25 cellular contexts compared by ENCODE assay signal in genomic region chr19:45762870-45763631, GRCh38. TPM values are rescaled to one million over a fixed set of nuclear protein-coding genes. Genes with fewer than 3 reads are reported as not detected.
DNase-seq lines count a peak whose midpoint lies in the region; ATAC-seq, FAIRE-seq and TF ChIP-seq lines count a peak whose summit lies in the region.
"Had no signal": no experiment of that assay in that cellular context is flagged by ENCODE, and none has a peak within 500 bp of the region (broad histone marks: within the 10 kb centered on the region; RNA-seq: fewer than 3 reads in every experiment).

No MANE protein-coding gene starts in this region.

- intact Hi-C loops in natural killer cell (cut with micrococcal nuclease) = no loop called here

- H2BK12ac ChIP-seq in H1 (ENCODE audit: low read depth, low read length) (peak overlapping the region; percentile 45; the same call in 1 of the 2 replicates), neuronal stem cell (ENCODE audit: low read length) (no peak overlapping the region)

- H3K4ac ChIP-seq in H1 (replicated peaks; ENCODE audit: insufficient read length, low read depth, low read length) = no peak overlapping the region
- no peak overlapping the region for H3K4ac ChIP-seq in neuronal stem cell (ENCODE audit: low read length)

- H3K4me3 Mint-ChIP-seq in natural killer cell treated with Interleukin-12 subunit alpha and Interleukin-12 subunit beta and Interleukin-15 and Interleukin-18, amount 100 ng/mL, for 72 hours = no peak overlapping the region
- no peak overlapping the region for H3K4me3 Mint-ChIP-seq in natural killer cell
- H3K4me3 Mint-ChIP-seq: CD4-positive, alpha-beta T cell had no signal

- H3K36me3 ChIP-seq in H1 (ENCODE audit: control insufficient read depth in 2 of 4, insufficient read depth in 4 of 4, low read length in 3 of 4) (no peaks in the 10 kb centered on the region), neuronal stem cell (replicated peaks in 1 of 2; ENCODE audit: control insufficient read depth in 2 of 2, insufficient read depth in 2 of 2, low read length in 2 of 2) (peaks cover 0 to 11% of the 10 kb centered on the region in 2 donors)
- H3K36me3 ChIP-seq: BE2C, Peyer's patch, SJCRH30 had no signal

- peaks cover 8% of the 10 kb centered on the region; the same call in 1 of the 2 replicates for H3K23me2 ChIP-seq in H1 (ENCODE audit: low read depth, low read length)

- TF ChIP-seq EP300 in H1 (IDR thresholded peaks at IDR 0.05; ENCODE audit: borderline replicate concordance in 1 of 2, low read depth in 2 of 2, low read length in 2 of 2) = no peak

- H3K4me1 Mint-ChIP-seq in natural killer cell treated with Interleukin-12 subunit alpha and Interleukin-12 subunit beta and Interleukin-15 and Interleukin-18, amount 100 ng/mL, for 72 hours (ENCODE audit: low read depth in 2 of 2) = no peaks in the 10 kb centered on the region
- no peaks in the 10 kb centered on the region for H3K4me1 Mint-ChIP-seq in natural killer cell

- POLR2A ChIA-PET in H1 (lab: Charles Lee; ENCODE audit: partially characterized antibody) = interaction anchor here (0.9 to 16.2 kb wide), 8 partner anchors 9 to 58 kb away, joined by 3 to 284 read pairs (median 4); partner anchors contain the start of genes DMWD, FBXO46 and MEIOSIN

- H3K14ac ChIP-seq in H1 (ENCODE audit: insufficient read length) = no peak overlapping the region
- H3K14ac ChIP-seq in neuronal stem cell (ENCODE audit: low read length) = peak overlapping the region; percentile 76

- H3K79me2 ChIP-seq in H1 (ENCODE audit: control insufficient read depth in 1 of 2, insufficient read depth in 2 of 2, low read length in 2 of 2) = no peaks in the 10 kb centered on the region

- H3K4me1 ChIP-seq in H1 (replicated peaks in 1 of 4; ENCODE audit: control insufficient read depth in 3 of 4, insufficient read depth in 4 of 4, low read length in 3 of 4) = peaks cover 7 to 37% (median 26%) of the 10 kb centered on the region in 4 experiments
- H3K4me1 ChIP-seq in neuronal stem cell (ENCODE audit: control insufficient read depth in 2 of 2, insufficient read depth in 1 of 2, low read depth in 1 of 2, low read length in 2 of 2) = peaks cover 24 to 25% of the 10 kb centered on the region in 2 donors
- H3K4me1 ChIP-seq: BE2C had no signal

- 92% methylated on average over 14 of the region's 15 CpGs; no CpG with 5 or more reads in 1 of the 2 experiments for WGBS in H1 (ENCODE audit: extremely low coverage in 1 of 2, insufficient coverage in 1 of 2, insufficient read length in 1 of 2, insufficient replicate concordance in 2 of 2, low coverage in 1 of 2, low lambda C conversion rate in 2 of 2, missing lambda C conversion rate in 1 of 2), 2 experiments
- WGBS in neuronal stem cell (ENCODE audit: extremely low coverage in 2 of 2, insufficient read length in 2 of 2, insufficient replicate concordance in 1 of 2), 2 donors = no CpG with 5 or more reads among the region's 15 CpGs

- no peak overlapping the region for H2BK5ac ChIP-seq in H1 (ENCODE audit: low read depth, low read length)
- peak overlapping the region; percentile 60 for H2BK5ac ChIP-seq in neuronal stem cell (ENCODE audit: low read length)

- H2BK20ac ChIP-seq in H1 (ENCODE audit: low read length) = no peak overlapping the region

- H3K23ac ChIP-seq in H1 (ENCODE audit: insufficient read length) = no peak overlapping the region
- H3K23ac ChIP-seq in neuronal stem cell (ENCODE audit: low read depth, low read length, poor library complexity) = peak overlapping the region; percentile 89

- H3K56ac ChIP-seq in H1 (replicated peaks; ENCODE audit: insufficient read length, low read depth, low read length) = no peak overlapping the region

- H3K9ac ChIP-seq in H1 (replicated peaks in 1 of 4; ENCODE audit: extremely low read depth in 1 of 4, low read depth in 3 of 4, low read length in 3 of 4) = no peak overlapping the region
- H3K9ac ChIP-seq in neuronal stem cell (ENCODE audit: low read depth, low read length, poor library complexity) = no peak overlapping the region
- H3K9ac ChIP-seq: KMS-11 had no signal

- TF ChIP-seq CTCF in natural killer cell (IDR thresholded peaks at IDR 0.05) (no peak), H1 (IDR thresholded peaks at IDR 0.05; ENCODE audit: control extremely low read depth in 1 of 3, insufficient read depth in 1 of 3, low read depth in 1 of 3, low read length in 3 of 3) (no peak)

- peak overlapping the region; percentile 15 for H4K5ac ChIP-seq in H1 (ENCODE audit: insufficient read length, low read depth, low read length)

- peak overlapping the region; percentile 74; the same call in 1 of the 2 replicates for H2BK15ac ChIP-seq in H1 (ENCODE audit: low read length)
- peak overlapping the region; percentile 100 for H2BK15ac ChIP-seq in neuronal stem cell (ENCODE audit: low read length)

- TF ChIP-seq POLR2A in H1 (IDR thresholded peaks at IDR 0.05; ENCODE audit: control extremely low read depth in 1 of 2, low read depth in 2 of 2, low read length in 2 of 2) = no peak
- no peak for TF ChIP-seq POLR2A in H54 (IDR thresholded peaks at IDR 0.05; ENCODE audit: low read depth, low read length)

- H3K36me3 Mint-ChIP-seq in natural killer cell treated with Interleukin-12 subunit alpha and Interleukin-12 subunit beta and Interleukin-15 and Interleukin-18, amount 100 ng/mL, for 72 hours = no peaks in the 10 kb centered on the region
- no peaks in the 10 kb centered on the region for H3K36me3 Mint-ChIP-seq in natural killer cell

- peaks cover 0 to 2% (median 1%) of the 10 kb centered on the region in 4 experiments; a peak in 1 of 7 replicates for H3K27me3 ChIP-seq in H1 (replicated peaks in 1 of 4; ENCODE audit: control insufficient read depth in 3 of 4, extremely low read depth in 1 of 4, insufficient read depth in 3 of 4, low read length in 3 of 4)
- H3K27me3 ChIP-seq in neuronal stem cell (ENCODE audit: control insufficient read depth in 3 of 3, insufficient read depth in 3 of 3, low read depth in 1 of 3, low read length in 3 of 3) = peaks cover 0 to 6% (median 0%) of the 10 kb centered on the region in 3 experiments
- H3K27me3 ChIP-seq: Peyer's patch had no signal

- no peak overlapping the region for H3K27ac ChIP-seq in H1 (ENCODE audit: low read depth, low read length)
- H3K27ac ChIP-seq in neuronal stem cell (replicated peaks; ENCODE audit: low read length) = no peak overlapping the region
- H3K27ac ChIP-seq: A549, KMS-11, Peyer's patch, SJCRH30 had no signal

- no peak overlapping the region for H2AK5ac ChIP-seq in H1 (ENCODE audit: low read depth, low read length)
- H2AK5ac ChIP-seq in neuronal stem cell (ENCODE audit: low read depth, low read length) = peak overlapping the region; percentile 91

- peaks cover 0 to 3% of the 10 kb centered on the region in 2 experiments for H4K20me1 ChIP-seq in H1 (replicated peaks in 1 of 2; ENCODE audit: control insufficient read depth in 1 of 2, insufficient read depth in 2 of 2, low read length in 2 of 2)

- H4K8ac ChIP-seq in H1 (ENCODE audit: extremely low read depth, insufficient read depth, low read length) (no peak overlapping the region), neuronal stem cell (ENCODE audit: low read depth, low read length) (no peak overlapping the region)

- TF ChIP-seq RAD21 in H1 (IDR thresholded peaks at IDR 0.05 in 1 of 2, conservative IDR thresholded peaks at IDR 0.05 in 1 of 2; ENCODE audit: low read depth in 2 of 2, low read length in 2 of 2) = no peak

- H3K27me3 Mint-ChIP-seq in natural killer cell treated with Interleukin-12 subunit alpha and Interleukin-12 subunit beta and Interleukin-15 and Interleukin-18, amount 100 ng/mL, for 72 hours = no peaks in the 10 kb centered on the region
- peaks cover 0 to 10% of the 10 kb centered on the region in 2 donors for H3K27me3 Mint-ChIP-seq in natural killer cell (ENCODE audit: low read depth in 2 of 2)

- H3K4me2 ChIP-seq in H1 (ENCODE audit: insufficient read depth in 1 of 2, low read depth in 2 of 2, low read length in 2 of 2) = no peak overlapping the region
- no peak overlapping the region for H3K4me2 ChIP-seq in neuronal stem cell (ENCODE audit: insufficient read depth, low read length, poor library complexity, severe bottlenecking)
- H3K4me2 ChIP-seq: A549, KMS-11 had no signal

- CTCF ChIA-PET in H1 (lab: Charles Lee; ENCODE audit: partially characterized antibody) = interaction anchor here (0.7 to 3.2 kb wide), 5 partner anchors 8 to 114 kb away, joined by 3 to 14 read pairs (median 3); no protein-coding TSS in a partner anchor

- no peak overlapping the region for H3K27ac Mint-ChIP-seq in natural killer cell treated with Interleukin-12 subunit alpha and Interleukin-12 subunit beta and Interleukin-15 and Interleukin-18, amount 100 ng/mL, for 72 hours
- H3K27ac Mint-ChIP-seq in natural killer cell = no peak overlapping the region
- H3K27ac Mint-ChIP-seq: CD4-positive, alpha-beta T cell had no signal

- no peak overlapping the region for H2BK120ac ChIP-seq in H1 (replicated peaks; ENCODE audit: low read depth, low read length)
- H2BK120ac ChIP-seq in neuronal stem cell (ENCODE audit: low read depth, low read length) = peak overlapping the region; percentile 83

- H3K18ac ChIP-seq in H1 (ENCODE audit: extremely low read depth, low read length) (peak overlapping the region; percentile 22; the same call in 1 of the 2 replicates), neuronal stem cell (ENCODE audit: low read length) (peak overlapping the region; percentile 65)

- H3K79me1 ChIP-seq in H1 (ENCODE audit: low read depth, low read length) (no peaks in the 10 kb centered on the region), neuronal stem cell (ENCODE audit: low read depth, low read length) (peaks cover 20% of the 10 kb centered on the region)

- H3K9me3 Mint-ChIP-seq in natural killer cell treated with Interleukin-12 subunit alpha and Interleukin-12 subunit beta and Interleukin-15 and Interleukin-18, amount 100 ng/mL, for 72 hours = no peaks in the 10 kb centered on the region
- H3K9me3 Mint-ChIP-seq in natural killer cell = no peaks in the 10 kb centered on the region
- H3K9me3 Mint-ChIP-seq: CD4-positive, alpha-beta T cell had no signal

- FAIRE-seq in H1 (lab: Jason Lieb, UNC) (no peak), H54 (lab: Jason Lieb, UNC) (no peak)
- FAIRE-seq: A549 had no signal

- H3K9me3 ChIP-seq in H1 (ENCODE audit: insufficient read depth in 2 of 2, low read depth in 1 of 2, low read length in 1 of 2) (no peaks in the 10 kb centered on the region), neuronal stem cell (replicated peaks in 1 of 2; ENCODE audit: control insufficient read depth in 2 of 2, insufficient read depth in 1 of 2, low read depth in 1 of 2, low read length in 2 of 2) (no peaks in the 10 kb centered on the region)
- H3K9me3 ChIP-seq: A549, BE2C, Caco-2, Peyer's patch, SJCRH30 had no signal

- H2AFZ ChIP-seq in H1 (ENCODE audit: low read length) (no peak overlapping the region), neuronal stem cell (ENCODE audit: low read length) (no peak overlapping the region)

- no peak overlapping the region for H4K91ac ChIP-seq in H1 (replicated peaks; ENCODE audit: insufficient read length, low read length)
- H4K91ac ChIP-seq in neuronal stem cell (ENCODE audit: low read depth, low read length, poor library complexity) = no peak overlapping the region

- H3K4me3 ChIP-seq in H1 (ENCODE audit: extremely low read depth in 1 of 4, insufficient read depth in 2 of 4, low read depth in 3 of 4, low read length in 4 of 4) (no peak overlapping the region), neuronal stem cell (ENCODE audit: low read length in 2 of 2) (no peak overlapping the region)
- H3K4me3 ChIP-seq: A549, Peyer's patch, SJCRH30 had no signal

- no peak for ATAC-seq in natural killer cell treated with Interleukin-12 subunit alpha and Interleukin-12 subunit beta and Interleukin-15 and Interleukin-18, amount 100 ng/mL, for 72 hours
- ATAC-seq in natural killer cell = no peak
- no peak for ATAC-seq in GM21576 (IDR thresholded peaks at IDR 0.05; ENCODE audit: unreplicated experiment)
- no peak for ATAC-seq in HG02678 (IDR thresholded peaks at IDR 0.05; ENCODE audit: unreplicated experiment)
- ATAC-seq: A549 had no signal

- peak; percentile 50 for DNase-seq in natural killer cell treated with Interleukin-12 subunit alpha and Interleukin-12 subunit beta and Interleukin-15 and Interleukin-18, amount 100 ng/mL, for 72 hours (ENCODE audit: low spot score)
- DNase-seq in natural killer cell (no peak), H1 (ENCODE audit: low read depth in 1 of 2, low spot score in 2 of 2) (no peak), neuronal stem cell (ENCODE audit: low spot score) (no peak), H54 (ENCODE audit: insufficient read length, low spot score) (no peak)
- DNase-seq: BE2C; Caco-2; CD4-positive, alpha-beta T cell; DMS 273 treated with DMSO at 0.1 percent for 48 hours; DMS79 treated with DMSO at 0.1 percent for 48 hours; HCEC 1CT; IMR-90; NCI-H1105; NCI-H146; NCI-H2029 treated with DMSO at 0.1 percent for 48 hours; NCI-H345; NCI-H524 treated with DMSO at 0.1 percent for 48 hours; NCI-H82; Peyer's patch had no signal

RNA-seq across cellular contexts. Expression of gene SIX5, which starts 6.0 kb away (rescaled TPM):
- total RNA-seq in natural killer cell treated with Interleukin-12 subunit alpha and Interleukin-12 subunit beta and Interleukin-15 and Interleukin-18, amount 100 ng/mL, for 72 hours = 1 to 10 TPM; 3.0 to 3.6 TPM
- 1 to 10 TPM; 2.1 to 3.3 (median 3.1) TPM for total RNA-seq in natural killer cell
- 24.2 and 27.3 TPM in 2 replicates for total RNA-seq in H1 (2021; fragmentation: NEBNext Ultra II Directional; extraction: Animal tissue kit (Norgen Biotek cat#: 25700))
- 20.9 and 37.2 TPM in 2 replicates for polyA plus RNA-seq in H1 (2011; rRNA removed)
- polyA plus RNA-seq in H1 (2011; cell fraction: cytosol; rRNA removed) = 21.5 TPM
- 69.2 TPM for polyA plus RNA-seq in H1 (2011; cell fraction: nucleus; rRNA removed)
- 7.1 to 16.2 TPM (median 15.3 TPM) in 4 replicates for polyA plus RNA-seq in H1 (2012, experiment 1 of 2)
- 8.7 TPM for polyA plus RNA-seq in H1 (2012, experiment 2 of 2)
- polyA plus RNA-seq in H1 (2013, experiment 1 of 2) = 15.1 TPM
- polyA plus RNA-seq in H1 (2013, experiment 2 of 2) = 13.5 TPM
- 4.6 and 6.7 TPM in 2 replicates for polyA minus RNA-seq in H1 (2011; rRNA and poly(A)+ RNA removed)
- 18.0 TPM for polyA minus RNA-seq in H1 (2011; cell fraction: cytosol; rRNA and poly(A)+ RNA removed)
- 19.0 TPM for polyA minus RNA-seq in H1 (2011; cell fraction: nucleus; rRNA and poly(A)+ RNA removed)
- 34.8 TPM for polyA plus RNA-seq in neuronal stem cell (2013, experiment 1 of 2)
- polyA plus RNA-seq in neuronal stem cell (2013, experiment 2 of 2) = 34.5 TPM

RNA-seq across cellular contexts. Expression of gene DMPK, which starts 19.2 kb away (rescaled TPM):
- total RNA-seq in natural killer cell treated with Interleukin-12 subunit alpha and Interleukin-12 subunit beta and Interleukin-15 and Interleukin-18, amount 100 ng/mL, for 72 hours = 10 to 100 TPM; 40.8 to 51.1 TPM
- total RNA-seq in natural killer cell = 10 to 100 TPM; 48.1 to 67.5 (median 49.8) TPM
- 27.4 and 28.2 TPM in 2 replicates for total RNA-seq in H1 (2021; fragmentation: NEBNext Ultra II Directional; extraction: Animal tissue kit (Norgen Biotek cat#: 25700))
- polyA plus RNA-seq in H1 (2011; rRNA removed) = 13.7 and 25.3 TPM in 2 replicates
- 18.9 TPM for polyA plus RNA-seq in H1 (2011; cell fraction: cytosol; rRNA removed)
- polyA plus RNA-seq in H1 (2011; cell fraction: nucleus; rRNA removed) = 155 TPM
- 18.9 to 42.0 TPM (median 34.4 TPM) in 4 replicates for polyA plus RNA-seq in H1 (2012, experiment 1 of 2)
- polyA plus RNA-seq in H1 (2012, experiment 2 of 2) = 23.6 TPM
- polyA plus RNA-seq in H1 (2013, experiment 1 of 2) = 12.6 TPM
- polyA plus RNA-seq in H1 (2013, experiment 2 of 2) = 10.9 TPM
- polyA minus RNA-seq in H1 (2011; rRNA and poly(A)+ RNA removed) = 7.1 and 11.1 TPM in 2 replicates
- polyA minus RNA-seq in H1 (2011; cell fraction: cytosol; rRNA and poly(A)+ RNA removed) = 7.6 TPM
- 26.5 TPM for polyA minus RNA-seq in H1 (2011; cell fraction: nucleus; rRNA and poly(A)+ RNA removed)
- 29.4 TPM for polyA plus RNA-seq in neuronal stem cell (2013, experiment 1 of 2)
- 28.6 TPM for polyA plus RNA-seq in neuronal stem cell (2013, experiment 2 of 2)

RNA-seq across cellular contexts. Expression of gene DMWD, which starts 29.6 kb away (rescaled TPM):
- total RNA-seq in natural killer cell treated with Interleukin-12 subunit alpha and Interleukin-12 subunit beta and Interleukin-15 and Interleukin-18, amount 100 ng/mL, for 72 hours = 10 to 100 TPM; 51.3 to 76.6 TPM
- total RNA-seq in natural killer cell = 10 to 100 TPM; 66.2 to 82.1 (median 66.3) TPM
- 41.0 and 41.6 TPM in 2 replicates for total RNA-seq in H1 (2021; fragmentation: NEBNext Ultra II Directional; extraction: Animal tissue kit (Norgen Biotek cat#: 25700))
- 13.6 and 23.7 TPM in 2 replicates for polyA plus RNA-seq in H1 (2011; rRNA removed)
- polyA plus RNA-seq in H1 (2011; cell fraction: cytosol; rRNA removed) = 14.6 TPM
- 83.4 TPM for polyA plus RNA-seq in H1 (2011; cell fraction: nucleus; rRNA removed)
- polyA plus RNA-seq in H1 (2012, experiment 1 of 2) = 18.1 to 24.8 TPM (median 20.7 TPM) in 4 replicates
- 14.5 TPM for polyA plus RNA-seq in H1 (2012, experiment 2 of 2)
- polyA plus RNA-seq in H1 (2013, experiment 1 of 2) = 18.6 TPM
- 17.7 TPM for polyA plus RNA-seq in H1 (2013, experiment 2 of 2)
- 18.0 and 24.8 TPM in 2 replicates for polyA minus RNA-seq in H1 (2011; rRNA and poly(A)+ RNA removed)
- polyA minus RNA-seq in H1 (2011; cell fraction: cytosol; rRNA and poly(A)+ RNA removed) = 23.3 TPM
- polyA minus RNA-seq in H1 (2011; cell fraction: nucleus; rRNA and poly(A)+ RNA removed) = 61.6 TPM
- 36.3 TPM for polyA plus RNA-seq in neuronal stem cell (2013, experiment 1 of 2)
- polyA plus RNA-seq in neuronal stem cell (2013, experiment 2 of 2) = 35.8 TPM

RNA-seq across cellular contexts. Expression of gene MEIOSIN, which starts 29.8 kb away (rescaled TPM):
- total RNA-seq in natural killer cell treated with Interleukin-12 subunit alpha and Interleukin-12 subunit beta and Interleukin-15 and Interleukin-18, amount 100 ng/mL, for 72 hours = not detected
- total RNA-seq in natural killer cell = not detected
- not detected in 2 replicates for total RNA-seq in H1 (2021; fragmentation: NEBNext Ultra II Directional; extraction: Animal tissue kit (Norgen Biotek cat#: 25700))
- polyA plus RNA-seq in H1 (2011; rRNA removed) = 0.11 and 0.14 TPM in 2 replicates
- 0.06 TPM for polyA plus RNA-seq in H1 (2011; cell fraction: cytosol; rRNA removed)
- polyA plus RNA-seq in H1 (2011; cell fraction: nucleus; rRNA removed) = 0.09 TPM
- polyA plus RNA-seq in H1 (2012, experiment 1 of 2) = 0.07 to 0.09 TPM (median 0.08 TPM) in 3 of 4 replicates, not detected in the other
- polyA plus RNA-seq in H1 (2012, experiment 2 of 2) = not detected
- polyA plus RNA-seq in H1 (2013, experiment 1 of 2) = 0.06 TPM
- polyA plus RNA-seq in H1 (2013, experiment 2 of 2) = 0.07 TPM
- 0.16 TPM in 1 of 2 replicates, not detected in the other for polyA minus RNA-seq in H1 (2011; rRNA and poly(A)+ RNA removed)
- not detected for polyA minus RNA-seq in H1 (2011; cell fraction: cytosol; rRNA and poly(A)+ RNA removed)
- not detected for polyA minus RNA-seq in H1 (2011; cell fraction: nucleus; rRNA and poly(A)+ RNA removed)
- polyA plus RNA-seq in neuronal stem cell (2013, experiment 1 of 2) = 0.01 TPM
- 0.03 TPM for polyA plus RNA-seq in neuronal stem cell (2013, experiment 2 of 2)
- total RNA-seq: Caco-2; CD4-positive, alpha-beta T cell; IMR-90; OCI-LY7; Peyer's patch; SJCRH30 had no signal
- polyA plus RNA-seq: A549, IMR-90 had no signal

RNA-seq across cellular contexts. Expression of gene FBXO46, which starts 32.4 kb away (rescaled TPM):
- total RNA-seq in natural killer cell treated with Interleukin-12 subunit alpha and Interleukin-12 subunit beta and Interleukin-15 and Interleukin-18, amount 100 ng/mL, for 72 hours = 10 to 100 TPM; 36.9 to 53.8 TPM
- 10 to 100 TPM; 24.8 to 35.7 (median 31.1) TPM for total RNA-seq in natural killer cell
- 38.9 and 42.3 TPM in 2 replicates for total RNA-seq in H1 (2021; fragmentation: NEBNext Ultra II Directional; extraction: Animal tissue kit (Norgen Biotek cat#: 25700))
- polyA plus RNA-seq in H1 (2011; rRNA removed) = 11.2 and 22.1 TPM in 2 replicates
- 17.2 TPM for polyA plus RNA-seq in H1 (2011; cell fraction: cytosol; rRNA removed)
- polyA plus RNA-seq in H1 (2011; cell fraction: nucleus; rRNA removed) = 37.0 TPM
- polyA plus RNA-seq in H1 (2012, experiment 1 of 2) = 12.7 to 20.2 TPM (median 18.5 TPM) in 4 replicates
- polyA plus RNA-seq in H1 (2012, experiment 2 of 2) = 12.9 TPM
- 21.3 TPM for polyA plus RNA-seq in H1 (2013, experiment 1 of 2)
- 21.9 TPM for polyA plus RNA-seq in H1 (2013, experiment 2 of 2)
- 5.4 and 9.2 TPM in 2 replicates for polyA minus RNA-seq in H1 (2011; rRNA and poly(A)+ RNA removed)
- polyA minus RNA-seq in H1 (2011; cell fraction: cytosol; rRNA and poly(A)+ RNA removed) = 15.4 TPM
- 16.4 TPM for polyA minus RNA-seq in H1 (2011; cell fraction: nucleus; rRNA and poly(A)+ RNA removed)
- 16.9 TPM for polyA plus RNA-seq in neuronal stem cell (2013, experiment 1 of 2)
- polyA plus RNA-seq in neuronal stem cell (2013, experiment 2 of 2) = 17.4 TPM
